In genomic region chr17:72660274-72661092, GRCh38 we compare ENCODE assay signal across 25 cellular contexts.
A peak's percentile ranks its signal among the peaks of the same experiment; 100 is the strongest.
DNase-seq lines count a peak whose midpoint lies in the region; ATAC-seq and TF ChIP-seq lines count a peak whose summit lies in the region.
"Had no signal": no experiment of that assay in that cellular context is flagged by ENCODE, and none has a peak within 500 bp of the region (broad histone marks: within the 10 kb centered on the region; RNA-seq: fewer than 3 reads in every experiment).

No MANE protein-coding gene starts in this region.

- CTCF ChIA-PET in HEK293 (lab: Yijun Ruan, JAX): interaction anchor here (0.6 to 1.7 kb wide), 10 partner anchors 11 to 104 kb away, joined by 3 to 9 read pairs (median 4); no protein-coding TSS in a partner anchor

- POLR2A ChIA-PET in HEK293 (lab: Yijun Ruan, JAX): interaction anchor here (1.2 kb wide), 1 partner anchor 69 kb away, joined by 3 read pairs; no protein-coding TSS in a partner anchor

- DNase-seq in NCI-H69 (lab: John Stamatoyannopoulos, UW): peak; percentile 83
- DNase-seq in epithelial cell of prostate (ENCODE audit: low read depth, low spot score): no peak
- peak; percentile 32 for DNase-seq in retina
- DNase-seq in activated T-cell treated with anti-CD3 and anti-CD28 coated beads, Interleukin-2, amount 50 U/mL, for 4 hours: no peak
- DNase-seq: ACHN; activated CD4-positive, alpha-beta T cell treated with anti-CD3 and anti-CD28 coated beads, Interleukin-2, amount 50 U/mL, for 48 hours; activated naive CD4-positive, alpha-beta T cell treated with Interleukin-2 at 50 U/mL for 16 hours; activated T-cell treated with anti-CD3 and anti-CD28 coated beads, Interleukin-2, amount 50 U/mL, for 72 hours; CD4-positive, alpha-beta memory T cell; GM23248; heart left ventricle; NCI-H1694; SHP77 treated with DMSO at 0.1 percent for 48 hours; spleen; stimulated activated CD4-positive, alpha-beta T cell treated with anti-CD3 and anti-CD28 coated beads, Interleukin-2, amount 100 ng/mL, for 24 hours; T-helper 2 cell had no signal

- TF ChIP-seq CTCF in HEK293 (tag by site-specific recombination; IDR thresholded peaks at IDR 0.05): no peak

- no peaks in the 10 kb centered on the region for H3K9me3 Mint-ChIP-seq in activated T-cell treated with anti-CD3 and anti-CD28 coated beads, Interleukin-2, amount 50 U/mL, for 4 hours
- H3K9me3 Mint-ChIP-seq: activated T-cell treated with anti-CD3 and anti-CD28 coated beads, Interleukin-2, amount 50 U/mL, for 72 hours; CD4-positive, alpha-beta memory T cell; central memory CD8-positive, alpha-beta T cell; natural killer cell treated with Interleukin-12 subunit alpha and Interleukin-12 subunit beta and Interleukin-15 and Interleukin-18, amount 100 ng/mL, for 72 hours had no signal

- no peaks in the 10 kb centered on the region for H3K9me3 ChIP-seq in HEK293 (ENCODE audit: control insufficient read depth, insufficient read depth, low read depth, low read length)
- H3K9me3 ChIP-seq: heart left ventricle, spleen, thoracic aorta had no signal

- no peaks in the 10 kb centered on the region for H3K27me3 Mint-ChIP-seq in activated T-cell treated with anti-CD3 and anti-CD28 coated beads, Interleukin-2, amount 50 U/mL, for 4 hours (ENCODE audit: low read depth)
- H3K27me3 Mint-ChIP-seq: B cell; central memory CD8-positive, alpha-beta T cell; natural killer cell treated with Interleukin-12 subunit alpha and Interleukin-12 subunit beta and Interleukin-15 and Interleukin-18, amount 100 ng/mL, for 72 hours; stimulated activated naive CD8-positive, alpha-beta T cell treated with anti-CD3 and anti-CD28 coated beads, Interleukin-15, Interleukin-2, amounts not matched to agents 100 ng/mL and 50 ng/mL, for 24 hours had no signal

- H3K4me1 ChIP-seq in HEK293 (ENCODE audit: control insufficient read depth, insufficient read depth, low read length): peaks cover 9% of the 10 kb centered on the region
- H3K4me1 ChIP-seq: spleen had no signal

- H3K27ac ChIP-seq in HEK293 (ENCODE audit: extremely low read depth, low read depth, low read length) (peak overlapping the region; percentile 53; the same call in 1 of the 2 replicates), epithelial cell of prostate (peak overlapping the region; percentile 81)
- H3K27ac ChIP-seq: GM23248, heart left ventricle, spleen, thoracic aorta had no signal

- H3K4me3 Mint-ChIP-seq in activated T-cell treated with anti-CD3 and anti-CD28 coated beads, Interleukin-2, amount 50 U/mL, for 4 hours: no peak overlapping the region
- H3K4me3 Mint-ChIP-seq: activated T-cell treated with anti-CD3 and anti-CD28 coated beads, Interleukin-2, amount 50 U/mL, for 72 hours; B cell; CD4-positive, alpha-beta memory T cell; central memory CD8-positive, alpha-beta T cell; natural killer cell treated with Interleukin-12 subunit alpha and Interleukin-12 subunit beta and Interleukin-15 and Interleukin-18, amount 100 ng/mL, for 72 hours; stimulated activated naive CD8-positive, alpha-beta T cell treated with anti-CD3 and anti-CD28 coated beads, Interleukin-15, Interleukin-2, amounts not matched to agents 100 ng/mL and 50 ng/mL, for 24 hours had no signal

- H3K4me1 Mint-ChIP-seq in activated T-cell treated with anti-CD3 and anti-CD28 coated beads, Interleukin-2, amount 50 U/mL, for 4 hours (ENCODE audit: low read depth): no peaks in the 10 kb centered on the region
- H3K4me1 Mint-ChIP-seq: B cell; CD4-positive, alpha-beta memory T cell; central memory CD8-positive, alpha-beta T cell had no signal

- no peaks in the 10 kb centered on the region for H3K36me3 ChIP-seq in HEK293 (ENCODE audit: control insufficient read depth in 2 of 2, insufficient read depth in 1 of 2, low read length in 2 of 2)
- H3K36me3 ChIP-seq: heart left ventricle, thoracic aorta had no signal

- no peaks in the 10 kb centered on the region for H3K36me3 Mint-ChIP-seq in activated T-cell treated with anti-CD3 and anti-CD28 coated beads, Interleukin-2, amount 50 U/mL, for 4 hours (ENCODE audit: insufficient read depth)
- H3K36me3 Mint-ChIP-seq: CD4-positive, alpha-beta memory T cell; natural killer cell treated with Interleukin-12 subunit alpha and Interleukin-12 subunit beta and Interleukin-15 and Interleukin-18, amount 100 ng/mL, for 72 hours had no signal

- H3K4me3 ChIP-seq in HEK293 (ENCODE audit: low read depth, low read length): no peak overlapping the region
- H3K4me3 ChIP-seq: GM23248, heart left ventricle, spleen, thoracic aorta had no signal

- no peak for ATAC-seq in activated T-cell treated with anti-CD3 and anti-CD28 coated beads, Interleukin-2, amount 50 U/mL, for 4 hours
- ATAC-seq in HG02571 (IDR thresholded peaks at IDR 0.05; ENCODE audit: unreplicated experiment) (no peak), HG02981 (IDR thresholded peaks at IDR 0.05; ENCODE audit: unreplicated experiment) (no peak)
- ATAC-seq: activated CD4-positive, CD25-positive, alpha-beta regulatory T cell treated with anti-CD3 and anti-CD28 coated beads, Interleukin-2, amount 50 U/mL, for 24 hours; activated T-cell treated with anti-CD3 and anti-CD28 coated beads, Interleukin-2, amount 50 U/mL, for 72 hours; heart left ventricle; natural killer cell treated with Interleukin-12 subunit alpha and Interleukin-12 subunit beta and Interleukin-15 and Interleukin-18, amount 100 ng/mL, for 72 hours had no signal

TF ChIP-seq in HEK293, 187 proteins besides CTCF, POLR2A, EP300 and RAD21 (continues in another document):
- TF ChIP-seq PRDM4 (tag by site-specific recombination; IDR thresholded peaks at IDR 0.05) (no peak), ZNF830 (tag by site-specific recombination; IDR thresholded peaks at IDR 0.05; ENCODE audit: low read depth) (no peak), ZNF18 (tag by site-specific recombination; IDR thresholded peaks at IDR 0.05) (no peak), ZNF677 (tag by site-specific recombination; IDR thresholded peaks at IDR 0.05) (no peak), ZNF645 (tag by site-specific recombination; IDR thresholded peaks at IDR 0.05) (no peak), EGR2 (tag by site-specific recombination; IDR thresholded peaks at IDR 0.05; ENCODE audit: low read depth) (no peak), ZNF211 (tag by site-specific recombination; IDR thresholded peaks at IDR 0.05; ENCODE audit: low read depth) (no peak), ZSCAN18 (tag by site-specific recombination; IDR thresholded peaks at IDR 0.05) (no peak), TRIM28 (IDR thresholded peaks at IDR 0.05; ENCODE audit: borderline replicate concordance, low read length) (no peak), ZNF843 (tag by site-specific recombination; IDR thresholded peaks at IDR 0.05) (no peak), HOXC10 (CRISPR knock-in tag; IDR thresholded peaks at IDR 0.05) (no peak), ZNF561 (tag by site-specific recombination; IDR thresholded peaks at IDR 0.05; ENCODE audit: borderline replicate concordance) (no peak)

Comparison
In these comparisons a context has a peak if more than half of its experiments do, and no peak if none do; other contexts are left out.
1. DNase-seq: peak in NCI-H69 (single experiment) and retina (single experiment); none in epithelial cell of prostate (single experiment) and activated T-cell treated with anti-CD3 and anti-CD28 coated beads, Interleukin-2, amount 50 U/mL, for 4 hours (single experiment).